ENCODE assay signal across 20 cellular contexts in genomic region chr1:71787699-71788098, GRCh38.
"Had no signal": no experiment of that assay in that cellular context is flagged by ENCODE, and none has a peak within 500 bp of the region (broad histone marks: within the 10 kb centered on the region; RNA-seq: fewer than 3 reads in every experiment).

No MANE protein-coding gene starts in this region.

- H3K4me1 ChIP-seq: foreskin keratinocyte, lower lobe of right lung had no signal

- H3K36me3 ChIP-seq: esophagus muscularis mucosa, left ventricle myocardium inferior, lower lobe of right lung, ovary, right atrium auricular region, sigmoid colon, stomach, thoracic aorta, transverse colon had no signal

- H3K27me3 ChIP-seq: esophagus muscularis mucosa, foreskin keratinocyte, ovary, right atrium auricular region, sigmoid colon, stomach, transverse colon had no signal

- H3K9me3 ChIP-seq: esophagus muscularis mucosa, left ventricle myocardium inferior, lower lobe of right lung, ovary, right atrium auricular region, sigmoid colon, stomach, thoracic aorta, transverse colon had no signal

- H3K27ac ChIP-seq: epithelial cell of prostate, esophagus muscularis mucosa, foreskin keratinocyte, left ventricle myocardium inferior, lower lobe of right lung, ovary, right atrium auricular region, sigmoid colon, skin epidermis, stomach, thoracic aorta, transverse colon had no signal

- H3K4me3 ChIP-seq: esophagus muscularis mucosa, left ventricle myocardium inferior, lower lobe of right lung, ovary, right atrium auricular region, sigmoid colon, skin epidermis, stomach, thoracic aorta, transverse colon had no signal

- DNase-seq: effector memory CD8-positive, alpha-beta T cell; foreskin keratinocyte; kidney; left cardiac atrium; left ventricle myocardium inferior; lower lobe of right lung; natural killer cell; ovary; sigmoid colon; stimulated activated CD4-positive, alpha-beta T cell treated with anti-CD3 and anti-CD28 coated beads, Interleukin-2, amount 100 ng/mL, for 24 hours; stimulated activated CD4-positive, alpha-beta T cell treated with anti-CD3 and anti-CD28 coated beads, Interleukin-4, amount 100 ng/mL, for 4 hours; stimulated activated naive B cell treated with anti-CD40 and anti-IgM and Interleukin-4, amounts not matched to agents 10 μg/mL and 1 μg/mL and 100 μg/mL, for 72 hours; stomach; substantia nigra; transverse colon had no signal

- ATAC-seq: effector memory CD8-positive, alpha-beta T cell; foreskin keratinocyte; lower lobe of right lung; natural killer cell; stimulated activated naive B cell treated with anti-CD40 and anti-IgM and Interleukin-4, amounts not matched to agents 10 μg/mL and 1 μg/mL and 100 μg/mL, for 72 hours had no signal
